18 cellular contexts compared by ENCODE assay signal in genomic region chr3:52552089-52552488, GRCh38. TPM values are rescaled to one million over a fixed set of nuclear protein-coding genes. Genes with fewer than 3 reads are reported as not detected.
DNase-seq lines count a peak whose midpoint lies in the region; ATAC-seq lines count a peak whose summit lies in the region.
"Had no signal": no experiment of that assay in that cellular context is flagged by ENCODE, and none has a peak within 500 bp of the region (broad histone marks: within the 10 kb centered on the region; RNA-seq: fewer than 3 reads in every experiment).

No MANE protein-coding gene starts in this region.

- no peaks in the 10 kb centered on the region for H3K4me1 Mint-ChIP-seq in activated T-cell treated with anti-CD3 and anti-CD28 coated beads, Interleukin-2, amount 50 U/mL, for 72 hours (ENCODE audit: low read depth)
- H3K4me1 Mint-ChIP-seq in activated T-cell treated with anti-CD3 and anti-CD28 coated beads, Interleukin-2, amount 50 U/mL, for 4 hours (ENCODE audit: low read depth) = no peaks in the 10 kb centered on the region
- no peaks in the 10 kb centered on the region for H3K4me1 Mint-ChIP-seq in central memory CD8-positive, alpha-beta T cell
- H3K4me1 Mint-ChIP-seq in memory B cell = no peaks in the 10 kb centered on the region
- peaks cover 0 to 5% (median 1%) of the 10 kb centered on the region in 3 donors for H3K4me1 Mint-ChIP-seq in T-cell
- H3K4me1 Mint-ChIP-seq: neural progenitor cell had no signal

- no peak for DNase-seq in activated T-cell treated with anti-CD3 and anti-CD28 coated beads, Interleukin-2, amount 50 U/mL, for 72 hours
- no peak for DNase-seq in activated T-cell treated with anti-CD3 and anti-CD28 coated beads, Interleukin-2, amount 50 U/mL, for 4 hours
- DNase-seq in HK-2 (ENCODE audit: unreplicated experiment) (peak; percentile 25), memory B cell (ENCODE audit: low spot score in 2 of 2) (no peak), cerebellar cortex (ENCODE audit: low spot score) (no peak), anterior cingulate cortex (lab: John Stamatoyannopoulos, UW) (no peak), T-cell (no peak)
- DNase-seq in central memory CD8-positive, alpha-beta T cell (ENCODE audit: low spot score in 2 of 2) = no peak
- DNase-seq: activated naive CD4-positive, alpha-beta T cell treated with Interleukin-2 at 50 U/mL for 16 hours; C1 segment of cervical spinal cord; DMS153; hippocampal formation; mucosa of descending colon; NCI-H1436; NCI-H2171; OCI-M1 had no signal

- no peak for ATAC-seq in activated T-cell treated with anti-CD3 and anti-CD28 coated beads, Interleukin-2, amount 50 U/mL, for 72 hours (replicated peaks in 1 of 2)
- no peak for ATAC-seq in activated T-cell treated with anti-CD3 and anti-CD28 coated beads, Interleukin-2, amount 50 U/mL, for 4 hours
- no peak for ATAC-seq in central memory CD8-positive, alpha-beta T cell (replicated peaks; ENCODE audit: extremely low read depth, poor library complexity, severe bottlenecking)
- ATAC-seq in memory B cell (ENCODE audit: low read depth) (no peak), T-cell (replicated peaks in 1 of 4) (no peak)
- ATAC-seq: mucosa of descending colon had no signal

- H3K9me3 Mint-ChIP-seq in activated T-cell treated with anti-CD3 and anti-CD28 coated beads, Interleukin-2, amount 50 U/mL, for 72 hours = no peaks in the 10 kb centered on the region
- H3K9me3 Mint-ChIP-seq in activated T-cell treated with anti-CD3 and anti-CD28 coated beads, Interleukin-2, amount 50 U/mL, for 4 hours = no peaks in the 10 kb centered on the region
- no peaks in the 10 kb centered on the region for H3K9me3 Mint-ChIP-seq in central memory CD8-positive, alpha-beta T cell
- H3K9me3 Mint-ChIP-seq in memory B cell = no peaks in the 10 kb centered on the region
- no peaks in the 10 kb centered on the region for H3K9me3 Mint-ChIP-seq in T-cell
- H3K9me3 Mint-ChIP-seq: neural progenitor cell had no signal

- CTCF ChIA-PET in T-cell (lab: Charles Lee) = no interaction called here

- POLR2A ChIA-PET in T-cell (lab: Charles Lee) = interaction anchor here in 1 of 2 donors (0.6 kb wide), 1 partner anchor 55 kb away, joined by 8 read pairs; no protein-coding TSS in a partner anchor

- H3K36me3 Mint-ChIP-seq in activated T-cell treated with anti-CD3 and anti-CD28 coated beads, Interleukin-2, amount 50 U/mL, for 72 hours (ENCODE audit: insufficient read depth in 2 of 2) = peaks cover 3 to 8% of the 10 kb centered on the region in 2 donors
- peaks cover 30% of the 10 kb centered on the region for H3K36me3 Mint-ChIP-seq in activated T-cell treated with anti-CD3 and anti-CD28 coated beads, Interleukin-2, amount 50 U/mL, for 4 hours (ENCODE audit: insufficient read depth)
- peaks cover 38% of the 10 kb centered on the region for H3K36me3 Mint-ChIP-seq in central memory CD8-positive, alpha-beta T cell (ENCODE audit: insufficient read depth)
- peaks cover 13% of the 10 kb centered on the region for H3K36me3 Mint-ChIP-seq in memory B cell
- peaks cover 26% of the 10 kb centered on the region for H3K36me3 Mint-ChIP-seq in T-cell

- H3K27ac Mint-ChIP-seq in activated T-cell treated with anti-CD3 and anti-CD28 coated beads, Interleukin-2, amount 50 U/mL, for 72 hours = peak overlapping the region; percentile 39
- H3K27ac Mint-ChIP-seq in central memory CD8-positive, alpha-beta T cell (ENCODE audit: low read depth) = peak overlapping the region; percentile 49
- H3K27ac Mint-ChIP-seq in memory B cell (peak overlapping the region; percentile 85), T-cell (peak overlapping the region in 1 of 2 donors; percentile 16)
- H3K27ac Mint-ChIP-seq: neural progenitor cell had no signal

- no peaks in the 10 kb centered on the region for H3K27me3 Mint-ChIP-seq in activated T-cell treated with anti-CD3 and anti-CD28 coated beads, Interleukin-2, amount 50 U/mL, for 72 hours (ENCODE audit: low read depth)
- H3K27me3 Mint-ChIP-seq in activated T-cell treated with anti-CD3 and anti-CD28 coated beads, Interleukin-2, amount 50 U/mL, for 4 hours (ENCODE audit: low read depth) = no peaks in the 10 kb centered on the region
- H3K27me3 Mint-ChIP-seq in central memory CD8-positive, alpha-beta T cell = no peaks in the 10 kb centered on the region
- H3K27me3 Mint-ChIP-seq in memory B cell = no peaks in the 10 kb centered on the region
- H3K27me3 Mint-ChIP-seq in T-cell = no peaks in the 10 kb centered on the region

- H3K4me3 Mint-ChIP-seq in activated T-cell treated with anti-CD3 and anti-CD28 coated beads, Interleukin-2, amount 50 U/mL, for 72 hours = no peak overlapping the region
- no peak overlapping the region for H3K4me3 Mint-ChIP-seq in activated T-cell treated with anti-CD3 and anti-CD28 coated beads, Interleukin-2, amount 50 U/mL, for 4 hours
- no peak overlapping the region for H3K4me3 Mint-ChIP-seq in central memory CD8-positive, alpha-beta T cell
- no peak overlapping the region for H3K4me3 Mint-ChIP-seq in memory B cell
- H3K4me3 Mint-ChIP-seq in T-cell = no peak overlapping the region
- H3K4me3 Mint-ChIP-seq: neural progenitor cell had no signal

RNA-seq across cellular contexts. Expression of gene UQCC5, which starts 15.7 kb away (rescaled TPM):
- total RNA-seq in activated T-cell treated with anti-CD3 and anti-CD28 coated beads, Interleukin-2, amount 50 U/mL, for 72 hours = 1 to 10 TPM; 7.4 to 8.9 TPM
- total RNA-seq in activated T-cell treated with anti-CD3 and anti-CD28 coated beads, Interleukin-2, amount 50 U/mL, for 4 hours = 10 to 100 TPM; 22.8 to 25.7 (median 23.2) TPM
- total RNA-seq in T-cell = 10 to 100 TPM in 2 of 5 donors, 1 to 10 TPM in 3; 2.5 to 14.8 (median 9.8) TPM

RNA-seq across cellular contexts. Expression of gene NT5DC2, which starts 18.4 kb away (rescaled TPM):
- 10 to 100 TPM; 23.5 to 24.3 TPM for total RNA-seq in activated T-cell treated with anti-CD3 and anti-CD28 coated beads, Interleukin-2, amount 50 U/mL, for 72 hours
- total RNA-seq in activated T-cell treated with anti-CD3 and anti-CD28 coated beads, Interleukin-2, amount 50 U/mL, for 4 hours = 10 to 100 TPM; 29.7 to 53.1 (median 42.8) TPM
- total RNA-seq in T-cell = 10 to 100 TPM in 2 of 5 donors, 1 to 10 TPM in 3; 1.9 to 10.9 (median 7.4) TPM

RNA-seq across cellular contexts. Expression of gene STAB1, which starts 57.0 kb away (rescaled TPM):
- under 1 TPM; 0.12 to 0.19 TPM for total RNA-seq in activated T-cell treated with anti-CD3 and anti-CD28 coated beads, Interleukin-2, amount 50 U/mL, for 72 hours
- total RNA-seq in activated T-cell treated with anti-CD3 and anti-CD28 coated beads, Interleukin-2, amount 50 U/mL, for 4 hours = under 1 TPM; 0.30 to 0.73 (median 0.40) TPM
- total RNA-seq in T-cell = 1 to 10 TPM in 4 of 5 donors, under 1 TPM in 1; 0.38 to 2.2 (median 1.7) TPM
- total RNA-seq: H4 had no signal
